ENCODE assay signal across 8 cellular contexts in genomic region chr2:27032495-27033252, GRCh38. TPM values are rescaled to one million over a fixed set of nuclear protein-coding genes. Genes with fewer than 3 reads are reported as not detected.
A peak's percentile ranks its signal among the peaks of the same experiment; 100 is the strongest.
DNase-seq lines count a peak whose midpoint lies in the region; ATAC-seq and TF ChIP-seq lines count a peak whose summit lies in the region.

Gene TMEM214, plus strand, starts transcription at chr2:27032965. Its CDS starts 51 bp downstream, at chr2:27033016.

- peaks cover 1% of the 10 kb centered on the region for H3K36me3 ChIP-seq in kidney epithelial cell (ENCODE audit: control insufficient read depth, insufficient read depth, low read length)

- TF ChIP-seq CTCF in AG09309 (IDR thresholded peaks at IDR 0.05; ENCODE audit: control insufficient read depth, insufficient read depth, low read depth, low read length, missing control alignments) = no peak
- no peak for TF ChIP-seq CTCF in kidney epithelial cell (IDR thresholded peaks at IDR 0.05; ENCODE audit: insufficient read depth, low read length, poor library complexity, severe bottlenecking)

- H3K27me3 ChIP-seq in kidney epithelial cell (ENCODE audit: control insufficient read depth, insufficient read depth, low read length) = no peaks in the 10 kb centered on the region

- ATAC-seq in GM18907 (IDR thresholded peaks at IDR 0.05; ENCODE audit: unreplicated experiment) = peak; percentile 91
- peak; percentile 90 for ATAC-seq in HG03139 (IDR thresholded peaks at IDR 0.05; ENCODE audit: unreplicated experiment)
- peak; percentile 98 to 99 for ATAC-seq in activated CD4-positive, CD25-positive, alpha-beta regulatory T cell treated with anti-CD3 and anti-CD28 coated beads, Interleukin-2, amount 50 U/mL, for 24 hours

- DNase-seq in AG09309 (ENCODE audit: low read depth) = no peak
- peak; percentile 87 for DNase-seq in NCI-H226
- DNase-seq in cerebellar cortex (ENCODE audit: low spot score) = peak; percentile 83
- DNase-seq in kidney epithelial cell (ENCODE audit: low read depth) = peak; percentile 54
- DNase-seq in stimulated activated CD4-positive, alpha-beta T cell treated with anti-CD3 and anti-CD28 coated beads, Interleukin-15, amount 100 ng/mL, for 24 hours = peak; percentile 91

- H3K4me3 ChIP-seq in AG09309 (ENCODE audit: control insufficient read depth, low read depth, low read length) = peak within 1 kb of the TSS; percentile 65
- H3K4me3 ChIP-seq in kidney epithelial cell (ENCODE audit: low read depth, low read length) = peak within 1 kb of the TSS; percentile 78

RNA-seq across cellular contexts. Expression of gene TMEM214, which starts in this region (rescaled TPM):
- 27.0 and 36.1 TPM in 2 replicates for total RNA-seq in kidney epithelial cell
